Comparison of ENCODE assay signal across 2 cellular contexts in genomic region chr20:4776079-4776630, GRCh38.
TF ChIP-seq lines count a peak whose summit lies in the region.

No MANE protein-coding gene starts in this region.

TF ChIP-seq in IMR-90, 13 proteins besides CTCF, POLR2A, EP300 and RAD21:
- TF ChIP-seq RCOR1 (IDR thresholded peaks at IDR 0.05; ENCODE audit: insufficient replicate concordance, low read length) (no peak), USF2 (IDR thresholded peaks at IDR 0.05; ENCODE audit: low read depth, low read length) (no peak), BHLHE40 (IDR thresholded peaks at IDR 0.05; ENCODE audit: low read depth, low read length) (no peak), CHD1 (IDR thresholded peaks at IDR 0.05; ENCODE audit: low read depth, low read length) (no peak), FOS (IDR thresholded peaks at IDR 0.05; ENCODE audit: low read depth, low read length) (no peak), NFE2L2 (IDR thresholded peaks at IDR 0.05; ENCODE audit: low read depth, low read length) (no peak), SMC3 (IDR thresholded peaks at IDR 0.05; ENCODE audit: low read depth, low read length) (no peak), MXI1 (IDR thresholded peaks at IDR 0.05; ENCODE audit: borderline replicate concordance, low read depth, low read length) (no peak), MAFK (IDR thresholded peaks at IDR 0.05; ENCODE audit: low read depth, low read length) (no peak), MAZ (IDR thresholded peaks at IDR 0.05; ENCODE audit: borderline replicate concordance, low read depth, low read length) (no peak), CEBPB (IDR thresholded peaks at IDR 0.05; ENCODE audit: low read depth, low read length) (no peak), ELK1 (IDR thresholded peaks at IDR 0.05; ENCODE audit: borderline replicate concordance, low read depth, low read length) (no peak), RFX5 (IDR thresholded peaks at IDR 0.05; ENCODE audit: low read depth, low read length) (no peak)
TF ChIP-seq in IMR-90: peak in this region for 0.

TF ChIP-seq in SK-N-SH, 30 proteins besides CTCF, POLR2A, EP300 and RAD21:
- TF ChIP-seq MXI1 (IDR thresholded peaks at IDR 0.05; ENCODE audit: low read depth, low read length) (no peak), JUND (IDR thresholded peaks at IDR 0.05) (no peak), CHD2 (IDR thresholded peaks at IDR 0.05; ENCODE audit: low read length, partially characterized antibody) (no peak), USF2 (IDR thresholded peaks at IDR 0.05; ENCODE audit: borderline replicate concordance, low read depth, low read length) (no peak)
